In the genomic region with DNA sequence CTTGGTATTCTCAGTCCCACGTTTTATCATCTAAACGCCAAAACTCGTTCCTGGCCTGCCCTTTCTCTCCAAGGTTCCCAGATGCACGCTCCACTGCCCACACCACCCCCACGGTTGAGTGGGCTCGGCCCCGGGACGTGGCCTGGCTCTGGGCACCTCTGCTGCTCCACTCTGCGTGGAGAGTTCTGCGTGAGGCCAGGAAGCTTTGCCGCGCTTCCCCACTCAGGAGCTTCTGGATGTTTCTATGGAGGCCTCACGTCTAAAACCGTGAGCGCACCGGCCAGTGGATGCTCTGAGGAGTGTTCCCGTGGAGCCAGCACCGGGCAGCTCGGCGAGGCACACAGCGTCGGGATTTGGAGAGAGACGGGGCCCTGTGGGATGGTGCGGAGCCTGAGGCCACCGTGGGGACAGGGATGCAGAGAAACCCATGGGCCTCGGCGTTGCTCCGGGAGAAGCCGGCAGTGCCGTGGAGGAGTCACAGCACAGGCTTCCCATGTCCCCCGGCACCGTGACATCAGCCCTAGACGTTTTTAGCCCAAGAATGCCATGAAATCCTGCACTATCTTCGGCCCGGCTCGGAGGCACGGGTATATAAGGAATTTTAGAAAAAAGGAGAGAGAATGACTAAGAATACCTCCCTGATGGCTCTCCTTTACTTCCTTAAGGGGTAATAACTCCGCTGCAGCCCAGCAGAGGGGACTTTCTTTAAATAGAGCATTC, we compare ENCODE assay signal across 21 cellular contexts.
DNase-seq lines count a peak whose midpoint lies in the region; ATAC-seq and TF ChIP-seq lines count a peak whose summit lies in the region.
"Had no signal": no experiment of that assay in that cellular context is flagged by ENCODE, and none has a peak within 500 bp of the region (broad histone marks: within the 10 kb centered on the region; RNA-seq: fewer than 3 reads in every experiment).

No MANE protein-coding gene starts in this region.

- no peaks in the 10 kb centered on the region for H3K27me3 ChIP-seq in left ventricle myocardium inferior (ENCODE audit: low read depth)
- H3K27me3 ChIP-seq in heart left ventricle, result no peaks in the 10 kb centered on the region
- peaks cover 0 to 2% (median 0%) of the 10 kb centered on the region in 3 donors for H3K27me3 ChIP-seq in skeletal muscle tissue (ENCODE audit: control insufficient read depth in 3 of 3, insufficient read depth in 3 of 3, low read length in 3 of 3)
- H3K27me3 ChIP-seq: BE2C had no signal

- CTCF ChIA-PET in activated CD8-positive, alpha-beta memory T cell treated with anti-CD3 and anti-CD28 coated beads, Interleukin-2, amount 10 ng/mL, durations not matched to agents 7 days and 5 days (lab: Charles Lee), result no interaction called here

- H3K27ac ChIP-seq in left ventricle myocardium inferior (replicated peaks) (peak overlapping the region; percentile 62), heart left ventricle (peak overlapping the region in 5 of 12 donors; percentile 17 to 76 (median 58)), skeletal muscle tissue (ENCODE audit: low read depth, low read length) (peak overlapping the region; percentile 58)
- H3K27ac ChIP-seq: RWPE1 had no signal

- H3K4me3 ChIP-seq in left ventricle myocardium inferior, result no peak overlapping the region
- H3K4me3 ChIP-seq in heart left ventricle, result no peak overlapping the region
- no peak overlapping the region for H3K4me3 ChIP-seq in skeletal muscle tissue (ENCODE audit: low read length in 3 of 3)
- H3K4me3 ChIP-seq: GM12878 had no signal

- H3K9ac ChIP-seq in skeletal muscle tissue (ENCODE audit: low read depth in 1 of 3, low read length in 3 of 3), result no peak overlapping the region

- H3K4me3 Mint-ChIP-seq in activated CD8-positive, alpha-beta memory T cell treated with anti-CD3 and anti-CD28 coated beads, Interleukin-2, amount 10 ng/mL, durations not matched to agents 7 days and 5 days, result no peak overlapping the region
- H3K4me3 Mint-ChIP-seq: CD8-positive, alpha-beta T cell had no signal

- 76 to 81% (median 80%) methylated on average over 38 of the region's 38 CpGs for WGBS in heart left ventricle, 4 donors

- H3K4me1 ChIP-seq in left ventricle myocardium inferior, result peaks cover 43% of the 10 kb centered on the region
- H3K4me1 ChIP-seq in heart left ventricle, result peaks cover 0 to 50% (median 21%) of the 10 kb centered on the region in 12 donors
- H3K4me1 ChIP-seq in skeletal muscle tissue (ENCODE audit: control insufficient read depth in 3 of 3, insufficient read depth in 3 of 3, low read length in 3 of 3), result peaks cover 0 to 14% (median 4%) of the 10 kb centered on the region in 3 donors
- H3K4me1 ChIP-seq: BE2C had no signal

- H3K9me3 ChIP-seq in left ventricle myocardium inferior (replicated peaks) (no peaks in the 10 kb centered on the region), heart left ventricle (no peaks in the 10 kb centered on the region), skeletal muscle tissue (ENCODE audit: control insufficient read depth in 3 of 3, low read length in 3 of 3) (no peaks in the 10 kb centered on the region)
- H3K9me3 ChIP-seq: BE2C had no signal

- H3K27me3 Mint-ChIP-seq in activated CD8-positive, alpha-beta memory T cell treated with anti-CD3 and anti-CD28 coated beads, Interleukin-2, amount 10 ng/mL, durations not matched to agents 7 days and 5 days, result no peaks in the 10 kb centered on the region

- H3K27ac Mint-ChIP-seq in activated CD8-positive, alpha-beta memory T cell treated with anti-CD3 and anti-CD28 coated beads, Interleukin-2, amount 10 ng/mL, durations not matched to agents 7 days and 5 days, result no peak overlapping the region
- H3K27ac Mint-ChIP-seq: CD8-positive, alpha-beta T cell had no signal

- H3K36me3 ChIP-seq in left ventricle myocardium inferior (no peaks in the 10 kb centered on the region), heart left ventricle (peaks cover 0 to 5% (median 0%) of the 10 kb centered on the region in 9 donors), skeletal muscle tissue (ENCODE audit: control insufficient read depth in 3 of 3, insufficient read depth in 3 of 3, low read length in 3 of 3) (no peaks in the 10 kb centered on the region)
- H3K36me3 ChIP-seq: BE2C had no signal

- intact Hi-C loops in left ventricle myocardium inferior (cut with micrococcal nuclease) (no loop called here), heart left ventricle (cut with DNase I) (loop anchor here in 1 of 10 donors (5.0 kb wide), 1 partner anchor 87 kb away; no protein-coding TSS in a partner anchor)

- no peak for ATAC-seq in heart left ventricle
- no peak for ATAC-seq in activated CD8-positive, alpha-beta memory T cell treated with anti-CD3 and anti-CD28 coated beads, Interleukin-2, amount 10 ng/mL, durations not matched to agents 7 days and 5 days
- no peak for ATAC-seq in HG02642 (IDR thresholded peaks at IDR 0.05; ENCODE audit: poor library complexity, unreplicated experiment)
- ATAC-seq: CD8-positive, alpha-beta T cell; GM12878; PC-3 had no signal

- no peaks in the 10 kb centered on the region for H3K36me3 Mint-ChIP-seq in activated CD8-positive, alpha-beta memory T cell treated with anti-CD3 and anti-CD28 coated beads, Interleukin-2, amount 10 ng/mL, durations not matched to agents 7 days and 5 days
- H3K36me3 Mint-ChIP-seq: CD8-positive, alpha-beta T cell had no signal

- H3K4me1 Mint-ChIP-seq in activated CD8-positive, alpha-beta memory T cell treated with anti-CD3 and anti-CD28 coated beads, Interleukin-2, amount 10 ng/mL, durations not matched to agents 7 days and 5 days, result no peaks in the 10 kb centered on the region

- no peaks in the 10 kb centered on the region for H3K9me3 Mint-ChIP-seq in activated CD8-positive, alpha-beta memory T cell treated with anti-CD3 and anti-CD28 coated beads, Interleukin-2, amount 10 ng/mL, durations not matched to agents 7 days and 5 days (ENCODE audit: low read depth)
- H3K9me3 Mint-ChIP-seq: CD8-positive, alpha-beta T cell had no signal

- DNase-seq in left ventricle myocardium inferior, result no peak
- no peak for DNase-seq in heart left ventricle
- DNase-seq in hepatic stellate cell (ENCODE audit: low spot score), result peak; percentile 89
- no peak for DNase-seq in hippocampal formation (lab: John Stamatoyannopoulos, UW)
- no peak for DNase-seq in activated CD8-positive, alpha-beta memory T cell treated with anti-CD3 and anti-CD28 coated beads, Interleukin-2, amount 10 ng/mL, durations not matched to agents 7 days and 5 days
- DNase-seq in NCI-H446 (lab: John Stamatoyannopoulos, UW), result no peak
- DNase-seq: 8988T; BE2C; CD8-positive, alpha-beta T cell; DND-41; GOT3; KBM-7; NCI-H1436; NCI-H2029; NCI-H2171 treated with DMSO at 0.1 percent for 48 hours; NCI-H748 treated with DMSO at 0.1 percent for 48 hours; PC-3 had no signal

- no peak for TF ChIP-seq CTCF in left ventricle myocardium inferior (IDR thresholded peaks at IDR 0.05; ENCODE audit: borderline replicate concordance)
- TF ChIP-seq CTCF in heart left ventricle (IDR thresholded peaks at IDR 0.05), result no peak

- no peak for TF ChIP-seq POLR2A in heart left ventricle (IDR thresholded peaks at IDR 0.05)
